5 cellular contexts compared by ENCODE assay signal in genomic region chr13:80490491-80490943, GRCh38.
DNase-seq lines count a peak whose midpoint lies in the region; ATAC-seq and TF ChIP-seq lines count a peak whose summit lies in the region.
"Not testable (repeated sequence)": the region's sequence is repeated elsewhere in the genome, so short reads cannot be mapped to it uniquely, and the experiment has no call there.

No MANE protein-coding gene starts in this region.

- H3K27me3 ChIP-seq in right cardiac atrium (ENCODE audit: control insufficient read depth, insufficient read depth); testis: not testable (repeated sequence)

- not testable (repeated sequence) for TF ChIP-seq POLR2A in testis (IDR thresholded peaks at IDR 0.05)

- not testable (repeated sequence) for ATAC-seq in right cardiac atrium, mucosa of descending colon

- WGBS in right cardiac atrium, result 91% methylated on average over 36 of the region's 36 CpGs
- WGBS in testis, 2 donors, result 55 to 71% methylated on average over 12 to 34 of the region's 36 CpGs

- intact Hi-C loops in right cardiac atrium (cut with DNase I); mucosa of descending colon (cut with DNase I, micrococcal nuclease); testis (cut with DNase I; ENCODE audit: low total_unique reads): not testable (repeated sequence)

- DNase-seq in NCI-H2227 (lab: John Stamatoyannopoulos, UW; ENCODE audit: unreplicated experiment) (peak; percentile 2), right cardiac atrium (peak; percentile 12 to 57 (median 45)), mucosa of descending colon (peak in 2 of 3 donors; percentile 15 to 37), testis (peak; percentile 18)

- not testable (repeated sequence) for TF ChIP-seq CTCF in 22Rv1 (IDR thresholded peaks at IDR 0.05); mucosa of descending colon (IDR thresholded peaks at IDR 0.05); testis (IDR thresholded peaks at IDR 0.05)

- peak overlapping the region; percentile 57 for H3K27ac ChIP-seq in 22Rv1
- H3K27ac ChIP-seq in right cardiac atrium (ENCODE audit: low read length); testis: not testable (repeated sequence)

- not testable (repeated sequence) for H3K9me3 ChIP-seq in right cardiac atrium (ENCODE audit: control insufficient read depth, low read length); mucosa of descending colon; testis

- not testable (repeated sequence) for H3K4me3 ChIP-seq in right cardiac atrium (ENCODE audit: low read length); mucosa of descending colon
- H3K4me3 ChIP-seq in testis, result peak overlapping the region; percentile 29 to 50

- not testable (repeated sequence) for H3K4me1 ChIP-seq in right cardiac atrium (ENCODE audit: control insufficient read depth, insufficient read depth, low read length); mucosa of descending colon (ENCODE audit: low read depth); testis

- not testable (repeated sequence) for H3K36me3 ChIP-seq in mucosa of descending colon (ENCODE audit: low read depth); testis (ENCODE audit: low read depth, missing control alignments)
